ENCODE assay signal across 1 cellular context in the genomic region with DNA sequence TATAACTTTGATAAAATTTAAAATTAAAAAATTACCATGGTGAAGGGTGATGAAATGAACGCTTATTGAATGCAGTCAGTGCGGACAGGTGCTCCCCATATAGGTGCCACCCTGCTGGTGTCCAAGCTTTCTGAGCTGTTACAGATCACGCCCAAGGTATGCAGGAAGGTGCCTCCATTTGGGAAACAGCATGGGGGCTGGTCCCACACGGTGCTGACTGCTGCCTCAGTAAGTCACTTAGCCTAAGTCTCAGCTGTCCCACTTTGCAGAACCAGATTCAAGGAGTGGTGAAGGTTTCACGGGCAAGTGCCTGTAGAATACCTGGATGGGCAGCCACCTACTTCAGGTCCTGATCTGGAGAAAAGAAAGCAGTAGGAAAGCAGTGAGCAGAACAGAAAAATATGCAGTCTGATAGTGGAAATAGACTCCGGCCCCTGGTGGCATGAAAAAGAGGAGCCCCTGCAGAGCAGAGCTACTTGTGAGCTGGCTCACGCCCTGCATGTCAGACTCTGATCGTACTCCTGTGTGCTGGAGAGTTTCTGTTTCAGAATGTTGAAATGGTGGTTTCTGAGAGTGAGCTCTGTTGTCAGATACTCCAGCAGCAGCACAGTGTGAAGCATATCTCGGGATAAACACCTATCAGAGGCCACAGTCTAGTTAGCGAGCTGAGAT.
TF ChIP-seq lines count a peak whose summit lies in the region.

No MANE protein-coding gene starts in this region.

TF ChIP-seq in SK-N-SH, 30 proteins besides CTCF, POLR2A, EP300 and RAD21 (continued from another document):
- TF ChIP-seq, protein P1, sequence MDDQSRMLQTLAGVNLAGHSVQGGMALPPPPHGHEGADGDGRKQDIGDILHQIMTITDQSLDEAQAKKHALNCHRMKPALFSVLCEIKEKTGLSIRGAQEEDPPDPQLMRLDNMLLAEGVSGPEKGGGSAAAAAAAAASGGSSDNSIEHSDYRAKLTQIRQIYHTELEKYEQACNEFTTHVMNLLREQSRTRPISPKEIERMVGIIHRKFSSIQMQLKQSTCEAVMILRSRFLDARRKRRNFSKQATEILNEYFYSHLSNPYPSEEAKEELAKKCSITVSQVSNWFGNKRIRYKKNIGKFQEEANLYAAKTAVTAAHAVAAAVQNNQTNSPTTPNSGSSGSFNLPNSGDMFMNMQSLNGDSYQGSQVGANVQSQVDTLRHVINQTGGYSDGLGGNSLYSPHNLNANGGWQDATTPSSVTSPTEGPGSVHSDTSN (IDR thresholded peaks at IDR 0.05), result no peak
- TF ChIP-seq TEAD4 (IDR thresholded peaks at IDR 0.05; ENCODE audit: borderline replicate concordance, insufficient read depth), result no peak
- no peak for TF ChIP-seq FOSL2 (IDR thresholded peaks at IDR 0.05; ENCODE audit: borderline replicate concordance, low read depth)
